8 cellular contexts compared by ENCODE assay signal in the genomic region with DNA sequence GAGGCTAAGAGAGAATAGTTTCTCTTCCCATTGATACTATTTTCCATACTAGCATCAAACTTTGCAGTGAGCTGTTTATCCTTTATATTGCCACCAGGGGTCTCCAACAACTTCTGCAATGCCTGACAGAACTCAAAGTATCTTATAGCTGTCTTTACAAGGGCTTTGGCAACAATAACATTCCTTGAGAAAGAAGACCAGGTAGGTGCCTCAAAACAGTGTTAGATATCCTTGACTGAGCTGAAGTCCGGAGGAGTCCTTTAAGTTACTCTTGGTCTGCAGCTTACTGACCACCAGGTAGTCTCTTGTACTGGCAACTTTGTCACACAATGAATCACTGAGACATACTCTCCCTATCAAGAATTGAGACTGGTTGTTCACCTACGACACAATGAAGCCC. TPM values are rescaled to one million over a fixed set of nuclear protein-coding genes. Genes with fewer than 3 reads are reported as not detected.
DNase-seq lines count a peak whose midpoint lies in the region; TF ChIP-seq lines count a peak whose summit lies in the region.

No MANE protein-coding gene starts in this region.

- H3K9me3 ChIP-seq in cardiac muscle cell (ENCODE audit: low read depth) (no peaks in the 10 kb centered on the region), smooth muscle cell (replicated peaks; ENCODE audit: low read depth) (no peaks in the 10 kb centered on the region)

- TF ChIP-seq CTCF in GM12872 (IDR thresholded peaks at IDR 0.05; ENCODE audit: insufficient read depth, low read depth, low read length) (peak; percentile 73), HFFc6 (IDR thresholded peaks at IDR 0.05) (peak; percentile 91), NB4 (IDR thresholded peaks at IDR 0.05; ENCODE audit: low read depth, low read length) (peak; percentile 72), cardiac muscle cell (IDR thresholded peaks at IDR 0.05; ENCODE audit: low read depth, low read length) (peak; percentile 76), smooth muscle cell (IDR thresholded peaks at IDR 0.05; ENCODE audit: borderline replicate concordance, insufficient read depth, poor library complexity, severe bottlenecking) (peak; percentile 69)

- H3K4me1 Mint-ChIP-seq in HFFc6 (ENCODE audit: low read depth), result peaks cover 18% of the 10 kb centered on the region

- H3K36me3 Mint-ChIP-seq in HFFc6 (ENCODE audit: low read depth), result peaks cover 12% of the 10 kb centered on the region

- no peak overlapping the region for H3K4me2 ChIP-seq in smooth muscle cell

- H3K9ac ChIP-seq in smooth muscle cell (ENCODE audit: low read depth), result no peak overlapping the region

- no peaks in the 10 kb centered on the region; the same call in 1 of the 2 replicates for H3K27me3 Mint-ChIP-seq in HFFc6 (ENCODE audit: insufficient read depth)

- DNase-seq in AML-193 (lab: John Stamatoyannopoulos, UW) (peak; percentile 57), HFFc6 (peak; percentile 48), NB4 (ENCODE audit: low read depth) (peak; percentile 62), cardiac muscle cell (ENCODE audit: low read depth in 1 of 2, low spot score in 1 of 2) (peak; percentile 55 to 74), smooth muscle cell (lab: John Stamatoyannopoulos, UW; ENCODE audit: unreplicated experiment) (no peak), hypothalamus (lab: John Stamatoyannopoulos, UW) (no peak)
- DNase-seq in activated CD4-positive, alpha-beta T cell treated with anti-CD3 and anti-CD28 coated beads, Interleukin-2, amount 50 U/mL, for 1 hour, result peak; percentile 11

- H3K36me3 ChIP-seq in cardiac muscle cell (no peaks in the 10 kb centered on the region), smooth muscle cell (ENCODE audit: low read depth) (no peaks in the 10 kb centered on the region)

- peaks cover 4% of the 10 kb centered on the region for H3K4me1 ChIP-seq in cardiac muscle cell (ENCODE audit: low read depth)
- H3K4me1 ChIP-seq in smooth muscle cell (ENCODE audit: low read depth), result peaks cover 10% of the 10 kb centered on the region

- H2AFZ ChIP-seq in smooth muscle cell (ENCODE audit: low read depth), result no peak overlapping the region

- no peak for TF ChIP-seq POLR2A in NB4 (IDR thresholded peaks at IDR 0.05; ENCODE audit: extremely low read depth, insufficient read length)

- H3K27me3 ChIP-seq in cardiac muscle cell (no peaks in the 10 kb centered on the region), smooth muscle cell (ENCODE audit: low read depth) (no peaks in the 10 kb centered on the region)

- H3K27ac Mint-ChIP-seq in HFFc6, result no peak overlapping the region

- WGBS in smooth muscle cell (ENCODE audit: low lambda C conversion rate), result 63% methylated on average over 2 of the region's 2 CpGs

- H3F3A ChIP-seq in smooth muscle cell (ENCODE audit: low read depth), result no peaks in the 10 kb centered on the region

- H3K27ac ChIP-seq in cardiac muscle cell (no peak overlapping the region), smooth muscle cell (ENCODE audit: low read depth) (no peak overlapping the region)

- H3K9me3 Mint-ChIP-seq in HFFc6, result peaks cover 10% of the 10 kb centered on the region

- no peaks in the 10 kb centered on the region for H4K20me1 ChIP-seq in smooth muscle cell (ENCODE audit: low read depth)

- no peak overlapping the region for H3K4me3 ChIP-seq in NB4 (ENCODE audit: low read depth, low read length)
- H3K4me3 ChIP-seq in cardiac muscle cell, result no peak overlapping the region
- no peak overlapping the region for H3K4me3 ChIP-seq in smooth muscle cell

- H3K79me2 ChIP-seq in smooth muscle cell (ENCODE audit: low read depth), result no peaks in the 10 kb centered on the region

- no peak overlapping the region for H3K4me3 Mint-ChIP-seq in HFFc6

RNA-seq across cellular contexts. Expression of gene TES, which starts 30.0 kb away (rescaled TPM):
- total RNA-seq in HFFc6 (2021; fragmentation: NEBNext Ultra II Directional; extraction: Animal tissue kit (Norgen Biotek cat#: 25700)), result 10 to 100 TPM; 10.4 to 29.3 (median 22.4) TPM
- 13.4 and 31.3 TPM in 2 replicates for total RNA-seq in cardiac muscle cell
- 17.0 and 29.1 TPM in 2 replicates for polyA plus RNA-seq in cardiac muscle cell
- total RNA-seq in smooth muscle cell, result 149 and 167 TPM in 2 replicates
- polyA plus RNA-seq in smooth muscle cell, result 74.6 and 107 TPM in 2 replicates

Comparison
In these comparisons a context has a peak if more than half of its experiments do, and no peak if none do; other contexts are left out.
1. DNase-seq: peak in AML-193 (2 of 2), HFFc6 (single experiment), NB4 (single experiment), activated CD4-positive, alpha-beta T cell treated with anti-CD3 and anti-CD28 coated beads, Interleukin-2, amount 50 U/mL, for 1 hour (single experiment) and cardiac muscle cell (2 of 2); none in smooth muscle cell (single experiment) and hypothalamus (0 of 51).
2. Peak in every context shown above with its lines, with median percentiles within 50 percentile points of each other: CTCF ChIP-seq.